Comparison of ENCODE assay signal across 1 cellular context in the genomic region with DNA sequence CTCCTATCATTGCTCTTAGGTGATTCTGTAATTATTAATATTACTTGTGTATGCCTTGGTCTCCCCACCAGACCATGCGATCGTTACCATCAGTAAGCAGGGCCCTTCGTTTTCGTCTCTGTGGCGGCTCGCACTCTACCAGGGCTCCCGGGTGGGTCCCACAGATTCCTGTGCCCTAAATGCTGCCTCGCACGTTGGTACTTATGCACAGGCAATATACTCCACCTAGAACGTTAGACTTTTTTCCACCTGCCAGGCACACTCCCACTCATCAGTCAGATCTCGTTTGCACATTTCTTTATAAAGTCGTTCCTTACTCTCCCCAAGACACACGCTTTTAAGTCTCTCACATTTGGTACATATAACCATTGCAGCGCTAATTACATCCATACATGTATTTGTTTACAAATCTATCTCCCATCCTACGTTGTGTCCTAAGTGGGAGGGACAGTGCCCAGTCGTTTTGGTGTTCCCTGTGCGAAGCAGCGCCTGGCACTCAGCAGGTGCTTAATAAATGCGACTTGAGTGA.
TF ChIP-seq lines count a peak whose summit lies in the region.

No MANE protein-coding gene starts in this region.

TF ChIP-seq in H1, 55 proteins besides CTCF, POLR2A, EP300 and RAD21:
- TF ChIP-seq TCF12 (IDR thresholded peaks at IDR 0.05; ENCODE audit: low read depth, low read length) (0 out of 2 replicates have a peak, but pooled peaks have one; percentile 64), RXRA (IDR thresholded peaks at IDR 0.05; ENCODE audit: insufficient read depth, low read depth, low read length) (0 out of 2 replicates have a peak, but pooled peaks have one; percentile 12), POLR2AphosphoS5 (IDR thresholded peaks at IDR 0.05; ENCODE audit: low read depth, low read length) (peak; percentile 76), CEBPB (IDR thresholded peaks at IDR 0.05; ENCODE audit: low read depth, low read length) (no peak), MAFK (IDR thresholded peaks at IDR 0.05; ENCODE audit: low read depth, low read length) (no peak)
- TF ChIP-seq, protein P1, sequence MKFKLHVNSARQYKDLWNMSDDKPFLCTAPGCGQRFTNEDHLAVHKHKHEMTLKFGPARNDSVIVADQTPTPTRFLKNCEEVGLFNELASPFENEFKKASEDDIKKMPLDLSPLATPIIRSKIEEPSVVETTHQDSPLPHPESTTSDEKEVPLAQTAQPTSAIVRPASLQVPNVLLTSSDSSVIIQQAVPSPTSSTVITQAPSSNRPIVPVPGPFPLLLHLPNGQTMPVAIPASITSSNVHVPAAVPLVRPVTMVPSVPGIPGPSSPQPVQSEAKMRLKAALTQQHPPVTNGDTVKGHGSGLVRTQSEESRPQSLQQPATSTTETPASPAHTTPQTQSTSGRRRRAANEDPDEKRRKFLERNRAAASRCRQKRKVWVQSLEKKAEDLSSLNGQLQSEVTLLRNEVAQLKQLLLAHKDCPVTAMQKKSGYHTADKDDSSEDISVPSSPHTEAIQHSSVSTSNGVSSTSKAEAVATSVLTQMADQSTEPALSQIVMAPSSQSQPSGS (IDR thresholded peaks at IDR 0.05; ENCODE audit: low read length) = peak; percentile 56; the same call in 1 of the 2 replicates
- TF ChIP-seq, protein P2, sequence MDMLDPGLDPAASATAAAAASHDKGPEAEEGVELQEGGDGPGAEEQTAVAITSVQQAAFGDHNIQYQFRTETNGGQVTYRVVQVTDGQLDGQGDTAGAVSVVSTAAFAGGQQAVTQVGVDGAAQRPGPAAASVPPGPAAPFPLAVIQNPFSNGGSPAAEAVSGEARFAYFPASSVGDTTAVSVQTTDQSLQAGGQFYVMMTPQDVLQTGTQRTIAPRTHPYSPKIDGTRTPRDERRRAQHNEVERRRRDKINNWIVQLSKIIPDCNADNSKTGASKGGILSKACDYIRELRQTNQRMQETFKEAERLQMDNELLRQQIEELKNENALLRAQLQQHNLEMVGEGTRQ (IDR thresholded peaks at IDR 0.05; ENCODE audit: low read length) = no peak
